In genomic region chr17:63816123-63816522, GRCh38 we compare ENCODE assay signal across 19 cellular contexts. TPM values are rescaled to one million over a fixed set of nuclear protein-coding genes. Genes with fewer than 3 reads are reported as not detected.
A peak's percentile ranks its signal among the peaks of the same experiment; 100 is the strongest.
DNase-seq lines count a peak whose midpoint lies in the region; ATAC-seq and TF ChIP-seq lines count a peak whose summit lies in the region.
"Had no signal": no experiment of that assay in that cellular context is flagged by ENCODE, and none has a peak within 500 bp of the region (broad histone marks: within the 10 kb centered on the region; RNA-seq: fewer than 3 reads in every experiment).

No MANE protein-coding gene starts in this region.

- no peaks in the 10 kb centered on the region for H3K9me2 ChIP-seq in GM23248 (ENCODE audit: insufficient read depth)

- H3K27me3 ChIP-seq in cardiac muscle cell: no peaks in the 10 kb centered on the region
- H3K27me3 ChIP-seq in right cardiac atrium (ENCODE audit: control insufficient read depth, insufficient read depth): no peaks in the 10 kb centered on the region
- no peaks in the 10 kb centered on the region for H3K27me3 ChIP-seq in GM23248 (replicated peaks; ENCODE audit: insufficient read depth)
- H3K27me3 ChIP-seq in naive thymus-derived CD4-positive, alpha-beta T cell (ENCODE audit: control insufficient read depth in 2 of 2, insufficient read depth in 2 of 2, low read length in 2 of 2): no peaks in the 10 kb centered on the region
- H3K27me3 ChIP-seq in effector memory CD4-positive, alpha-beta T cell (replicated peaks; ENCODE audit: control insufficient read depth, insufficient read depth, low read length, poor library complexity, severe bottlenecking): no peaks in the 10 kb centered on the region
- H3K27me3 ChIP-seq: BLaER1 had no signal

- H3K36me3 ChIP-seq in cardiac muscle cell (peaks cover 93% of the 10 kb centered on the region), GM23248 (ENCODE audit: low read depth) (peaks cover 93% of the 10 kb centered on the region)
- peaks cover 51 to 98% (median 66%) of the 10 kb centered on the region in 3 experiments for H3K36me3 ChIP-seq in naive thymus-derived CD4-positive, alpha-beta T cell (ENCODE audit: control insufficient read depth in 2 of 3, insufficient read depth in 3 of 3, low read length in 3 of 3)
- peaks cover 97% of the 10 kb centered on the region for H3K36me3 ChIP-seq in effector memory CD4-positive, alpha-beta T cell (ENCODE audit: control insufficient read depth, insufficient read depth, low read length)

- in situ Hi-C loops in GM23248 (cut with MboI): no loop called here

- peaks cover 5 to 82% (median 28%) of the 10 kb centered on the region in 5 donors for H3K36me3 Mint-ChIP-seq in naive thymus-derived CD4-positive, alpha-beta T cell
- H3K36me3 Mint-ChIP-seq in MCF 10A (ENCODE audit: insufficient read depth, unreplicated experiment): peaks cover 94% of the 10 kb centered on the region

- H3F3A ChIP-seq in GM23248 (ENCODE audit: insufficient read depth): peaks cover 89% of the 10 kb centered on the region

- no peak for DNase-seq in cardiac muscle cell (ENCODE audit: low read depth in 1 of 2, low spot score in 1 of 2)
- DNase-seq in right cardiac atrium: no peak
- DNase-seq in GM23248: no peak
- DNase-seq in naive thymus-derived CD4-positive, alpha-beta T cell: no peak
- DNase-seq in MCF 10A (ENCODE audit: unreplicated experiment): no peak
- no peak for DNase-seq in effector memory CD4-positive, alpha-beta T cell
- DNase-seq: CD4-positive, alpha-beta T cell; COR-L47; DMS79; H9; HFFc6; KBM-7; NCI-H1092 treated with DMSO at 0.1 percent for 48 hours; NCI-H1436 treated with DMSO at 0.1 percent for 48 hours; NCI-H1930; NCI-H2227 treated with DMSO at 0.1 percent for 48 hours; NCI-H510A treated with DMSO at 0.1 percent for 48 hours; NCI-H748 treated with DMSO at 0.1 percent for 48 hours had no signal

- CTCF ChIA-PET in naive thymus-derived CD4-positive, alpha-beta T cell (lab: Charles Lee): interaction anchor here (1.2 to 1.7 kb wide), 2 partner anchors 12 to 19 kb away, joined by 4 to 5 read pairs; partner anchors contain the start of genes FTSJ3 and PSMC5
- CTCF ChIA-PET in MCF 10A (lab: Yijun Ruan, JAX): interaction anchor here (1.1 kb wide), 1 partner anchor 12 kb away, joined by 3 read pairs; no protein-coding TSS in a partner anchor

- no peaks in the 10 kb centered on the region for H4K20me1 ChIP-seq in GM23248 (ENCODE audit: insufficient read depth)

- H2AFZ ChIP-seq in GM23248: no peak overlapping the region

- peak overlapping the region in 3 of 9 donors; percentile 21 to 47 (median 44) for H3K27ac Mint-ChIP-seq in naive thymus-derived CD4-positive, alpha-beta T cell
- H3K27ac Mint-ChIP-seq in MCF 10A (ENCODE audit: low read depth, unreplicated experiment): no peak overlapping the region
- H3K27ac Mint-ChIP-seq: CD4-positive, alpha-beta T cell; H9 had no signal

- H3K4me3 Mint-ChIP-seq in naive thymus-derived CD4-positive, alpha-beta T cell: no peak overlapping the region
- H3K4me3 Mint-ChIP-seq in MCF 10A (ENCODE audit: unreplicated experiment): no peak overlapping the region
- H3K4me3 Mint-ChIP-seq: CD4-positive, alpha-beta T cell; H9; HFFc6 had no signal

- no peak overlapping the region for H3K4me2 ChIP-seq in GM23248 (ENCODE audit: unreplicated experiment)
- H3K4me2 ChIP-seq: BLaER1 had no signal

- H3K79me2 ChIP-seq in GM23248 (ENCODE audit: insufficient read depth): peaks cover 41% of the 10 kb centered on the region

- H3K27me3 Mint-ChIP-seq in naive thymus-derived CD4-positive, alpha-beta T cell: no peaks in the 10 kb centered on the region
- H3K27me3 Mint-ChIP-seq in MCF 10A (ENCODE audit: insufficient read depth, unreplicated experiment): no peaks in the 10 kb centered on the region
- H3K27me3 Mint-ChIP-seq: CD4-positive, alpha-beta T cell had no signal

- H3K4me1 Mint-ChIP-seq in naive thymus-derived CD4-positive, alpha-beta T cell: peaks cover 5 to 16% (median 9%) of the 10 kb centered on the region in 7 donors
- no peaks in the 10 kb centered on the region for H3K4me1 Mint-ChIP-seq in MCF 10A (ENCODE audit: insufficient read depth, unreplicated experiment)
- H3K4me1 Mint-ChIP-seq: H9 had no signal

- H3K9me3 ChIP-seq in cardiac muscle cell (ENCODE audit: low read depth) (no peaks in the 10 kb centered on the region), right cardiac atrium (ENCODE audit: control insufficient read depth, low read length) (no peaks in the 10 kb centered on the region), GM23248 (ENCODE audit: low read depth) (no peaks in the 10 kb centered on the region)
- H3K9me3 ChIP-seq in naive thymus-derived CD4-positive, alpha-beta T cell (ENCODE audit: control insufficient read depth in 2 of 3, low read length in 3 of 3): no peaks in the 10 kb centered on the region
- H3K9me3 ChIP-seq in effector memory CD4-positive, alpha-beta T cell (ENCODE audit: control insufficient read depth, low read length): no peaks in the 10 kb centered on the region
- H3K9me3 ChIP-seq: BLaER1 had no signal

- H3K27ac ChIP-seq in cardiac muscle cell: peak overlapping the region; percentile 39
- H3K27ac ChIP-seq in right cardiac atrium (ENCODE audit: low read length): no peak overlapping the region
- H3K27ac ChIP-seq in GM23248: peak overlapping the region; percentile 23; the same call in 1 of the 2 replicates
- H3K27ac ChIP-seq in naive thymus-derived CD4-positive, alpha-beta T cell (ENCODE audit: low read depth, low read length): peak overlapping the region; percentile 8
- H3K27ac ChIP-seq in effector memory CD4-positive, alpha-beta T cell (ENCODE audit: insufficient read depth, low read length, poor library complexity, severe bottlenecking): no peak overlapping the region
- H3K27ac ChIP-seq: BLaER1 had no signal

- intact Hi-C loops in right cardiac atrium (cut with DNase I) (no loop called here), MCF 10A (cut with micrococcal nuclease) (no loop called here)
- intact Hi-C loops in naive thymus-derived CD4-positive, alpha-beta T cell (cut with micrococcal nuclease): no loop called here

- POLR2A ChIA-PET in naive thymus-derived CD4-positive, alpha-beta T cell (lab: Charles Lee): interaction anchor here (0.8 to 1.8 kb wide), 4 partner anchors 27 to 121 kb away, joined by 4 to 5 read pairs (median 4); partner anchors contain the start of gene SMARCD2
- POLR2A ChIA-PET in MCF 10A (lab: Yijun Ruan, JAX): interaction anchor here (0.6 to 1.9 kb wide), 5 partner anchors 11 to 30 kb away, joined by 3 to 7 read pairs (median 4); partner anchors contain the start of gene PSMC5

- no peak overlapping the region for H3K4me3 ChIP-seq in cardiac muscle cell
- H3K4me3 ChIP-seq in right cardiac atrium (ENCODE audit: low read length): no peak overlapping the region
- no peak overlapping the region for H3K4me3 ChIP-seq in GM23248
- H3K4me3 ChIP-seq in naive thymus-derived CD4-positive, alpha-beta T cell (ENCODE audit: low read length): no peak overlapping the region
- H3K4me3 ChIP-seq in effector memory CD4-positive, alpha-beta T cell (ENCODE audit: insufficient read depth, low read depth, low read length, poor library complexity, severe bottlenecking): no peak overlapping the region
- H3K4me3 ChIP-seq: BLaER1 had no signal

- peak overlapping the region; percentile 29; the same call in 1 of the 2 replicates for H3K9ac ChIP-seq in GM23248
- H3K9ac ChIP-seq: BLaER1 had no signal

- ATAC-seq in right cardiac atrium: no peak
- ATAC-seq in naive thymus-derived CD4-positive, alpha-beta T cell: no peak

- H3K4me1 ChIP-seq in cardiac muscle cell (ENCODE audit: low read depth): no peaks in the 10 kb centered on the region
- H3K4me1 ChIP-seq in right cardiac atrium (ENCODE audit: control insufficient read depth, insufficient read depth, low read length): peaks cover 8% of the 10 kb centered on the region
- H3K4me1 ChIP-seq in GM23248 (ENCODE audit: insufficient read depth): peaks cover 4% of the 10 kb centered on the region; the same call in 1 of the 2 replicates
- H3K4me1 ChIP-seq in naive thymus-derived CD4-positive, alpha-beta T cell (ENCODE audit: control insufficient read depth in 2 of 2, insufficient read depth in 2 of 2, low read length in 2 of 2): no peaks in the 10 kb centered on the region
- H3K4me1 ChIP-seq in effector memory CD4-positive, alpha-beta T cell (ENCODE audit: control insufficient read depth, insufficient read depth, low read length, poor library complexity, severe bottlenecking): no peaks in the 10 kb centered on the region

- peaks cover 0 to 2% (median 0%) of the 10 kb centered on the region in 11 donors for H3K9me3 Mint-ChIP-seq in naive thymus-derived CD4-positive, alpha-beta T cell
- no peaks in the 10 kb centered on the region for H3K9me3 Mint-ChIP-seq in MCF 10A (ENCODE audit: unreplicated experiment)
- H3K9me3 Mint-ChIP-seq: CD4-positive, alpha-beta T cell; H9; HFFc6 had no signal

- BruUV-seq in MCF 10A (replicated peaks; lab: Mats Ljungman, UMichigan): no TSS peak

- WGBS in right cardiac atrium: 84% methylated on average over 2 of the region's 2 CpGs
- WGBS in GM23248 (ENCODE audit: low coverage in 1 of 2, low lambda C conversion rate in 2 of 2, missing lambda C conversion rate in 2 of 2), 2 experiments: 81 to 91% methylated on average over 2 of the region's 2 CpGs

- TF ChIP-seq CTCF in cardiac muscle cell (IDR thresholded peaks at IDR 0.05; ENCODE audit: low read depth, low read length) (no peak), MCF 10A (IDR thresholded peaks at IDR 0.05; ENCODE audit: unreplicated experiment) (no peak)

RNA-seq across cellular contexts. Expression of gene PSMC5, which starts 11.1 kb away (rescaled TPM):
- total RNA-seq in cardiac muscle cell: 42.7 and 57.7 TPM in 2 replicates
- polyA plus RNA-seq in cardiac muscle cell: 144 and 230 TPM in 2 replicates
- total RNA-seq in right cardiac atrium: 100 to 1,000 TPM; 141 to 159 (median 147) TPM
- polyA plus RNA-seq in right cardiac atrium: 175 TPM
- 36.2 and 60.5 TPM in 2 replicates for total RNA-seq in GM23248 (2014; rRNA removed; shearing (Covaris generic))
- polyA plus RNA-seq in GM23248 (2016; fragmentation: Nextera tagmentation; extraction: Ambion mirVana): 178 and 180 TPM in 2 replicates
- total RNA-seq in naive thymus-derived CD4-positive, alpha-beta T cell: 100 to 1,000 TPM in 3 of 5 experiments, 10 to 100 TPM in 2; 68.4 to 153 (median 105) TPM
- 100 to 1,000 TPM; 153 to 162 TPM for polyA plus RNA-seq in naive thymus-derived CD4-positive, alpha-beta T cell
- 148 and 151 TPM in 2 replicates for total RNA-seq in MCF 10A (2022)

RNA-seq across cellular contexts. Expression of gene FTSJ3, which starts 11.3 kb away (rescaled TPM):
- total RNA-seq in cardiac muscle cell: 43.1 and 47.2 TPM in 2 replicates
- polyA plus RNA-seq in cardiac muscle cell: 52.2 and 57.3 TPM in 2 replicates
- total RNA-seq in right cardiac atrium: 10 to 100 TPM; 34.2 to 52.3 (median 38.2) TPM
- polyA plus RNA-seq in right cardiac atrium: 17.2 TPM
- total RNA-seq in GM23248 (2014; rRNA removed; shearing (Covaris generic)): 38.1 and 47.3 TPM in 2 replicates
- polyA plus RNA-seq in GM23248 (2016; fragmentation: Nextera tagmentation; extraction: Ambion mirVana): 27.6 and 29.2 TPM in 2 replicates
- 10 to 100 TPM; 38.1 to 66.2 (median 55.8) TPM for total RNA-seq in naive thymus-derived CD4-positive, alpha-beta T cell
- polyA plus RNA-seq in naive thymus-derived CD4-positive, alpha-beta T cell: 10 to 100 TPM; 22.1 to 44.4 TPM
- total RNA-seq in MCF 10A (2022): 36.7 and 49.5 TPM in 2 replicates

RNA-seq across cellular contexts. Expression of gene SMARCD2, which starts 26.4 kb away (rescaled TPM):
- 39.2 and 67.6 TPM in 2 replicates for total RNA-seq in cardiac muscle cell
- 40.3 and 45.4 TPM in 2 replicates for polyA plus RNA-seq in cardiac muscle cell
- 10 to 100 TPM; 35.7 to 46.4 (median 37.4) TPM for total RNA-seq in right cardiac atrium
- 27.9 TPM for polyA plus RNA-seq in right cardiac atrium
- total RNA-seq in GM23248 (2014; rRNA removed; shearing (Covaris generic)): 85.1 and 88.5 TPM in 2 replicates
- 28.9 and 29.3 TPM in 2 replicates for polyA plus RNA-seq in GM23248 (2016; fragmentation: Nextera tagmentation; extraction: Ambion mirVana)
- total RNA-seq in naive thymus-derived CD4-positive, alpha-beta T cell: 100 to 1,000 TPM; 102 to 148 (median 109) TPM
- polyA plus RNA-seq in naive thymus-derived CD4-positive, alpha-beta T cell: 100 to 1,000 TPM in 1 of 2 donors, 10 to 100 TPM in 1; 61.5 to 112 TPM
- total RNA-seq in MCF 10A (2022): 43.7 and 54.6 TPM in 2 replicates

RNA-seq across cellular contexts. Expression of gene DDX42, which starts 42.2 kb away (rescaled TPM):
- total RNA-seq in cardiac muscle cell: 49.0 and 91.0 TPM in 2 replicates
- 58.1 and 71.6 TPM in 2 replicates for polyA plus RNA-seq in cardiac muscle cell
- total RNA-seq in right cardiac atrium: 10 to 100 TPM; 57.0 to 82.4 (median 69.6) TPM
- polyA plus RNA-seq in right cardiac atrium: 46.9 TPM
- 49.6 and 52.6 TPM in 2 replicates for total RNA-seq in GM23248 (2014; rRNA removed; shearing (Covaris generic))
- polyA plus RNA-seq in GM23248 (2016; fragmentation: Nextera tagmentation; extraction: Ambion mirVana): 33.9 and 37.2 TPM in 2 replicates
- 100 to 1,000 TPM; 101 to 192 (median 139) TPM for total RNA-seq in naive thymus-derived CD4-positive, alpha-beta T cell
- 10 to 100 TPM; 11.8 to 24.4 TPM for polyA plus RNA-seq in naive thymus-derived CD4-positive, alpha-beta T cell
- total RNA-seq in MCF 10A (2022): 137 and 144 TPM in 2 replicates

RNA-seq across cellular contexts. Expression of gene CCDC47, which starts 42.7 kb away (rescaled TPM):
- total RNA-seq in cardiac muscle cell (27.6 and 30.0 TPM in 2 replicates), right cardiac atrium (100 to 1,000 TPM in 2 of 4 donors, 10 to 100 TPM in 2; 90.0 to 122 (median 99.9) TPM), MCF 10A (2022) (86.4 and 114 TPM in 2 replicates)
- polyA plus RNA-seq in cardiac muscle cell (54.7 and 56.5 TPM in 2 replicates), right cardiac atrium (65.9 TPM), GM23248 (2016; fragmentation: Nextera tagmentation; extraction: Ambion mirVana) (60.5 and 61.6 TPM in 2 replicates)
- 72.2 and 74.2 TPM in 2 replicates for total RNA-seq in GM23248 (2014; rRNA removed; shearing (Covaris generic))
- total RNA-seq in naive thymus-derived CD4-positive, alpha-beta T cell: 10 to 100 TPM; 31.8 to 62.9 (median 34.7) TPM
- polyA plus RNA-seq in naive thymus-derived CD4-positive, alpha-beta T cell: 10 to 100 TPM; 33.5 to 45.4 TPM

Comparison
In these comparisons a context has a peak if more than half of its experiments do, and no peak if none do; other contexts are left out.
1. H3K27ac ChIP-seq: peak in cardiac muscle cell (single experiment), GM23248 (single experiment) and naive thymus-derived CD4-positive, alpha-beta T cell (single experiment); none in right cardiac atrium (single experiment) and effector memory CD4-positive, alpha-beta T cell (single experiment).